2 cellular contexts compared by ENCODE assay signal in the genomic region with DNA sequence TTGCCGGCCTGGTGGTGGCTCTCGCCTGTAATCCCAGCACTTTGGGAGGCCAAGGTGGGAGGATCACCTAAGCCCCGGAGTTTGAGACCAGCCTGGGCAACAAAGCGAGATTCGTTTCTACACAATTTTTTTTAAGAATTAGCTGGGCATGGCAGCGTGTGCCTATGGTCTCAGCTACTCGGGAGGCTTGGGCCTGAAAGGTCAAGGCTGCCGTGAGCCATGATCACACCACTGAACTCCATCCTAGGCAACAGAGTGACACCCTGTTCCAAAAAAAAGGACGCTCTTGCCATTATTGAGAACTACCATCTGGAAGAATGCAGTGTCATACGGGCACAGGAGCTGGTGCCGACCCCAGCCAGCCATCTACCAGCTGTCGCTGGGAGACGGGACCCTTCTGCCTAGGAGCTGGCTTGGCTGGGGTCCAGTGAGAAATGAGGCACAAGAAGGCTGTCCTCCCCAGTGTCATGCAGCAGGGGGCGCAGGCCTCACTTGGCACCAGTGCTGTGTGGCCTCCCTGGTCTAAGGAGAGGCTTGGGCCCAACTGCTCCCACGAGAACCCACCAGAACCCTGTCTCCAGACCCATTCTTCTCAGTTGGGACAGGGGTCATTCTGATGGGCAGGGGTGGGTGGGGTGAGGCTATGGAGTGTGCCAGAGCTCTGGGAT.
TF ChIP-seq lines count a peak whose summit lies in the region.

No MANE protein-coding gene starts in this region.

TF ChIP-seq in Ishikawa, 13 proteins besides CTCF, POLR2A, EP300 and RAD21:
- TF ChIP-seq ZBTB7A (IDR thresholded peaks at IDR 0.05; ENCODE audit: low read depth), result no peak
- peak; percentile 66 for TF ChIP-seq NFIC (IDR thresholded peaks at IDR 0.05)
TF ChIP-seq in Ishikawa: peak in this region for 1.

TF ChIP-seq in GM12878, 131 proteins besides CTCF, POLR2A, EP300 and RAD21:
- TF ChIP-seq SUPT20H (IDR thresholded peaks at IDR 0.05; ENCODE audit: borderline replicate concordance, control insufficient read depth, low read depth, low read length) (no peak), ZBED1 (IDR thresholded peaks at IDR 0.05; ENCODE audit: borderline replicate concordance) (no peak), ATF7 (IDR thresholded peaks at IDR 0.05; ENCODE audit: low read depth) (no peak), MYB (IDR thresholded peaks at IDR 0.05; ENCODE audit: borderline replicate concordance, low read depth, low read length) (no peak), YY1 (IDR thresholded peaks at IDR 0.05; ENCODE audit: low read depth, low read length) (peak; percentile 55; the same call in 1 of the 2 replicates), HCFC1 (IDR thresholded peaks at IDR 0.05; ENCODE audit: low read length) (no peak), JUNB (IDR thresholded peaks at IDR 0.05) (no peak), NRF1 (conservative IDR thresholded peaks at IDR 0.05; ENCODE audit: low read depth, low read length) (no peak), SMC3 (IDR thresholded peaks at IDR 0.05; ENCODE audit: borderline replicate concordance, low read length) (peak; percentile 86), ZNF687 (IDR thresholded peaks at IDR 0.05) (peak; percentile 44; the same call in 1 of the 2 replicates), STAT3 (IDR thresholded peaks at IDR 0.05; ENCODE audit: low read depth, low read length) (no peak), RELA (IDR thresholded peaks at IDR 0.05; ENCODE audit: borderline replicate concordance, partially characterized antibody) (no peak), SMARCA5 (IDR thresholded peaks at IDR 0.05) (peak; percentile 73; the same call in 1 of the 2 replicates), EZH2 (IDR thresholded peaks at IDR 0.05; ENCODE audit: borderline replicate concordance, control insufficient read depth, low read depth, low read length) (no peak), HDGF (IDR thresholded peaks at IDR 0.05) (no peak), BHLHE40 (IDR thresholded peaks at IDR 0.05; ENCODE audit: borderline replicate concordance in 1 of 2, low read depth in 2 of 2, low read length in 1 of 2) (peak in 1 of 2 experiments; percentile 22; a peak in 1 of 4 replicates)
- TF ChIP-seq, protein P1, sequence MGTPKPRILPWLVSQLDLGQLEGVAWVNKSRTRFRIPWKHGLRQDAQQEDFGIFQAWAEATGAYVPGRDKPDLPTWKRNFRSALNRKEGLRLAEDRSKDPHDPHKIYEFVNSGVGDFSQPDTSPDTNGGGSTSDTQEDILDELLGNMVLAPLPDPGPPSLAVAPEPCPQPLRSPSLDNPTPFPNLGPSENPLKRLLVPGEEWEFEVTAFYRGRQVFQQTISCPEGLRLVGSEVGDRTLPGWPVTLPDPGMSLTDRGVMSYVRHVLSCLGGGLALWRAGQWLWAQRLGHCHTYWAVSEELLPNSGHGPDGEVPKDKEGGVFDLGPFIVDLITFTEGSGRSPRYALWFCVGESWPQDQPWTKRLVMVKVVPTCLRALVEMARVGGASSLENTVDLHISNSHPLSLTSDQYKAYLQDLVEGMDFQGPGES (IDR thresholded peaks at IDR 0.05), result no peak
- TF ChIP-seq, protein P2, sequence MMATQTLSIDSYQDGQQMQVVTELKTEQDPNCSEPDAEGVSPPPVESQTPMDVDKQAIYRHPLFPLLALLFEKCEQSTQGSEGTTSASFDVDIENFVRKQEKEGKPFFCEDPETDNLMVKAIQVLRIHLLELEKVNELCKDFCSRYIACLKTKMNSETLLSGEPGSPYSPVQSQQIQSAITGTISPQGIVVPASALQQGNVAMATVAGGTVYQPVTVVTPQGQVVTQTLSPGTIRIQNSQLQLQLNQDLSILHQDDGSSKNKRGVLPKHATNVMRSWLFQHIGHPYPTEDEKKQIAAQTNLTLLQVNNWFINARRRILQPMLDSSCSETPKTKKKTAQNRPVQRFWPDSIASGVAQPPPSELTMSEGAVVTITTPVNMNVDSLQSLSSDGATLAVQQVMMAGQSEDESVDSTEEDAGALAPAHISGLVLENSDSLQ (IDR thresholded peaks at IDR 0.05), result no peak
- TF ChIP-seq, protein P3, sequence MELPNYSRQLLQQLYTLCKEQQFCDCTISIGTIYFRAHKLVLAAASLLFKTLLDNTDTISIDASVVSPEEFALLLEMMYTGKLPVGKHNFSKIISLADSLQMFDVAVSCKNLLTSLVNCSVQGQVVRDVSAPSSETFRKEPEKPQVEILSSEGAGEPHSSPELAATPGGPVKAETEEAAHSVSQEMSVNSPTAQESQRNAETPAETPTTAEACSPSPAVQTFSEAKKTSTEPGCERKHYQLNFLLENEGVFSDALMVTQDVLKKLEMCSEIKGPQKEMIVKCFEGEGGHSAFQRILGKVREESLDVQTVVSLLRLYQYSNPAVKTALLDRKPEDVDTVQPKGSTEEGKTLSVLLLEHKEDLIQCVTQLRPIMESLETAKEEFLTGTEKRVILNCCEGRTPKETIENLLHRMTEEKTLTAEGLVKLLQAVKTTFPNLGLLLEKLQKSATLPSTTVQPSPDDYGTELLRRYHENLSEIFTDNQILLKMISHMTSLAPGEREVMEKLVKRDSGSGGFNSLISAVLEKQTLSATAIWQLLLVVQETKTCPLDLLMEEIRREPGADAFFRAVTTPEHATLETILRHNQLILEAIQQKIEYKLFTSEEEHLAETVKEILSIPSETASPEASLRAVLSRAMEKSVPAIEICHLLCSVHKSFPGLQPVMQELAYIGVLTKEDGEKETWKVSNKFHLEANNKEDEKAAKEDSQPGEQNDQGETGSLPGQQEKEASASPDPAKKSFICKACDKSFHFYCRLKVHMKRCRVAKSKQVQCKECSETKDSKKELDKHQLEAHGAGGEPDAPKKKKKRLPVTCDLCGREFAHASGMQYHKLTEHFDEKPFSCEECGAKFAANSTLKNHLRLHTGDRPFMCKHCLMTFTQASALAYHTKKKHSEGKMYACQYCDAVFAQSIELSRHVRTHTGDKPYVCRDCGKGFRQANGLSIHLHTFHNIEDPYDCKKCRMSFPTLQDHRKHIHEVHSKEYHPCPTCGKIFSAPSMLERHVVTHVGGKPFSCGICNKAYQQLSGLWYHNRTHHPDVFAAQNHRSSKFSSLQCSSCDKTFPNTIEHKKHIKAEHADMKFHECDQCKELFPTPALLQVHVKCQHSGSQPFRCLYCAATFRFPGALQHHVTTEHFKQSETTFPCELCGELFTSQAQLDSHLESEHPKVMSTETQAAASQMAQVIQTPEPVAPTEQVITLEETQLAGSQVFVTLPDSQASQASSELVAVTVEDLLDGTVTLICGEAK (IDR thresholded peaks at IDR 0.05; ENCODE audit: borderline replicate concordance), result no peak
TF ChIP-seq in GM12878: peak in this region for 5.
